ENCODE assay signal across 12 cellular contexts in the genomic region with DNA sequence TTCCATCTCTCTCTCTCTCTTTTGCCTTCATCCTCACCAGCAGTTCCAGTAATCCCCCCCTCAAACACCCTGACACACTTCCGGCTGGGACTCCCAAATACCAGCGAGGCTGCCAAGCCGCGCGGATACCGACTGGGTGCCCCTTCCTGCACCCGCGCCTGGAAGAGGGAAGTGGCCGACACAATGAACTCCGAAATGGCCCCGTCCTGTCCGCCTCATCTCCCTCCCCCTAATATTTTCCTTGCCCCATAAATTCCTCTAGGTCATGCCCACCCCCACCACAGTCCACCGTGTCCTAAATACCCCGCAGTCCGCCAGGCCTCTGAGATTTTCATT. TPM values are rescaled to one million over a fixed set of nuclear protein-coding genes. Genes with fewer than 3 reads are reported as not detected.
DNase-seq lines count a peak whose midpoint lies in the region; ATAC-seq and TF ChIP-seq lines count a peak whose summit lies in the region.
"Had no signal": no experiment of that assay in that cellular context is flagged by ENCODE, and none has a peak within 500 bp of the region (broad histone marks: within the 10 kb centered on the region; RNA-seq: fewer than 3 reads in every experiment).

No MANE protein-coding gene starts in this region.

- H3K36me3 Mint-ChIP-seq in CD4-positive, alpha-beta T cell (ENCODE audit: low read depth) = peaks cover 4% of the 10 kb centered on the region
- peaks cover 27% of the 10 kb centered on the region for H3K36me3 Mint-ChIP-seq in brain
- H3K36me3 Mint-ChIP-seq in nephron progenitor cell (ENCODE audit: low read depth) = peaks cover 79% of the 10 kb centered on the region

- peak overlapping the region; percentile 76 for H3K4me3 ChIP-seq in HEK293 (ENCODE audit: low read depth, low read length)

- H3K27ac Mint-ChIP-seq in CD4-positive, alpha-beta T cell = peak overlapping the region; percentile 76
- H3K27ac Mint-ChIP-seq in brain (peak overlapping the region in 3 of 5 experiments; percentile 77 to 99 (median 87)), nephron progenitor cell (peak overlapping the region; percentile 98)
- H3K27ac Mint-ChIP-seq: H9 had no signal

- peak in 1 of 10 experiments; percentile 2 for DNase-seq in CD4-positive, alpha-beta T cell
- DNase-seq in nephron progenitor cell (peak; percentile 41), NCI-H774 (lab: John Stamatoyannopoulos, UW) (no peak), activated gamma-delta T cell treated with Interleukin-2 at 50 U/mL for 16 hours (no peak)
- DNase-seq: brain microvascular endothelial cell, H9, MM.1S had no signal

- peaks cover 99% of the 10 kb centered on the region for H3K27me3 ChIP-seq in CD4-positive, alpha-beta T cell (ENCODE audit: control insufficient read depth, insufficient read depth, low read length)

- no peak overlapping the region for H3K27ac ChIP-seq in CD4-positive, alpha-beta T cell (ENCODE audit: low read depth, low read length)
- peak overlapping the region; percentile 100 for H3K27ac ChIP-seq in HEK293 (ENCODE audit: extremely low read depth, low read depth, low read length)
- H3K27ac ChIP-seq: brain microvascular endothelial cell had no signal

- H3K36me3 ChIP-seq in HEK293 (ENCODE audit: control insufficient read depth in 2 of 2, insufficient read depth in 1 of 2, low read length in 2 of 2) = peaks cover 27 to 49% of the 10 kb centered on the region in 2 experiments
- H3K36me3 ChIP-seq: brain microvascular endothelial cell had no signal

- no peaks in the 10 kb centered on the region for H3K9me3 Mint-ChIP-seq in CD4-positive, alpha-beta T cell
- H3K9me3 Mint-ChIP-seq in brain (peaks cover 0 to 31% (median 8%) of the 10 kb centered on the region in 5 experiments), nephron progenitor cell (no peaks in the 10 kb centered on the region)

- H3K4me1 Mint-ChIP-seq in CD4-positive, alpha-beta T cell (ENCODE audit: low read depth) = peaks cover 52% of the 10 kb centered on the region
- H3K4me1 Mint-ChIP-seq in brain (peaks cover 15% of the 10 kb centered on the region), nephron progenitor cell (peaks cover 38% of the 10 kb centered on the region)

- peaks cover 7% of the 10 kb centered on the region; the same call in 1 of the 2 replicates for H3K4me1 ChIP-seq in HEK293 (ENCODE audit: control insufficient read depth, insufficient read depth, low read length)

- ATAC-seq in CD4-positive, alpha-beta T cell (ENCODE audit: poor library complexity) = no peak
- ATAC-seq in esophagus mucosa = no peak
- ATAC-seq in HG03108 (IDR thresholded peaks at IDR 0.05; ENCODE audit: unreplicated experiment) = no peak

- peaks cover 93% of the 10 kb centered on the region for H3K27me3 Mint-ChIP-seq in CD4-positive, alpha-beta T cell
- peaks cover 100% of the 10 kb centered on the region for H3K27me3 Mint-ChIP-seq in brain
- H3K27me3 Mint-ChIP-seq in nephron progenitor cell (ENCODE audit: low read depth, poor library complexity) = peaks cover 19% of the 10 kb centered on the region

- CTCF ChIA-PET in CD4-positive, alpha-beta T cell (lab: Charles Lee) = interaction anchor here (1.1 kb wide), 1 partner anchor 16 kb away, joined by 6 read pairs; no protein-coding TSS in a partner anchor
- CTCF ChIA-PET in HEK293 (lab: Yijun Ruan, JAX) = interaction anchor here (1.2 to 1.6 kb wide), 4 partner anchors 11 to 1311 kb away, joined by 3 to 5 read pairs (median 4); no protein-coding TSS in a partner anchor

- peak overlapping the region; percentile 83 for H3K4me3 Mint-ChIP-seq in CD4-positive, alpha-beta T cell
- H3K4me3 Mint-ChIP-seq in brain (peak overlapping the region in 3 of 5 experiments; percentile 76 to 91 (median 83)), nephron progenitor cell (peak overlapping the region; percentile 97)
- H3K4me3 Mint-ChIP-seq: H9 had no signal

- no peak for TF ChIP-seq CTCF in CD4-positive, alpha-beta T cell (IDR thresholded peaks at IDR 0.05)
- TF ChIP-seq CTCF in HEK293 (tag by site-specific recombination; IDR thresholded peaks at IDR 0.05) (no peak), brain (conservative IDR thresholded peaks at IDR 0.05) (no peak), nephron progenitor cell (IDR thresholded peaks at IDR 0.05) (no peak)

- intact Hi-C loops in CD4-positive, alpha-beta T cell (cut with DNase I, micrococcal nuclease) = loop anchor here (2.0 to 10.0 kb wide), 5 partner anchors 872 to 1306 kb away; a partner anchor contains a TSS

- POLR2A ChIA-PET in CD4-positive, alpha-beta T cell (lab: Charles Lee) = interaction anchor here (1.2 kb wide), 1 partner anchor 36 kb away, joined by 3 read pairs; no protein-coding TSS in a partner anchor
- POLR2A ChIA-PET in HEK293 (lab: Yijun Ruan, JAX) = interaction anchor here (0.5 to 2.5 kb wide), 5 partner anchors 10 to 1305 kb away, joined by 3 to 21 read pairs (median 7); a partner anchor contains a TSS

- H3K9me3 ChIP-seq in CD4-positive, alpha-beta T cell (ENCODE audit: control insufficient read depth, low read length) = peaks cover 5% of the 10 kb centered on the region
- no peaks in the 10 kb centered on the region for H3K9me3 ChIP-seq in HEK293 (ENCODE audit: control insufficient read depth, insufficient read depth, low read depth, low read length)

TF ChIP-seq in HEK293, 187 proteins besides CTCF, POLR2A, EP300 and RAD21 (continues in another document):
- TF ChIP-seq ZNF366 (tag by site-specific recombination; conservative IDR thresholded peaks at IDR 0.05) (peak; percentile 51; the same call in 1 of the 2 replicates), MZF1 (tag by site-specific recombination; IDR thresholded peaks at IDR 0.05; ENCODE audit: borderline replicate concordance) (no peak), GLIS2 (tag by site-specific recombination; IDR thresholded peaks at IDR 0.05) (peak; percentile 48), ZNF404 (tag by site-specific recombination; IDR thresholded peaks at IDR 0.05) (no peak), ZBTB8A (tag by site-specific recombination; IDR thresholded peaks at IDR 0.05) (peak; percentile 42; the same call in 1 of the 2 replicates)
- TF ChIP-seq, protein P1, sequence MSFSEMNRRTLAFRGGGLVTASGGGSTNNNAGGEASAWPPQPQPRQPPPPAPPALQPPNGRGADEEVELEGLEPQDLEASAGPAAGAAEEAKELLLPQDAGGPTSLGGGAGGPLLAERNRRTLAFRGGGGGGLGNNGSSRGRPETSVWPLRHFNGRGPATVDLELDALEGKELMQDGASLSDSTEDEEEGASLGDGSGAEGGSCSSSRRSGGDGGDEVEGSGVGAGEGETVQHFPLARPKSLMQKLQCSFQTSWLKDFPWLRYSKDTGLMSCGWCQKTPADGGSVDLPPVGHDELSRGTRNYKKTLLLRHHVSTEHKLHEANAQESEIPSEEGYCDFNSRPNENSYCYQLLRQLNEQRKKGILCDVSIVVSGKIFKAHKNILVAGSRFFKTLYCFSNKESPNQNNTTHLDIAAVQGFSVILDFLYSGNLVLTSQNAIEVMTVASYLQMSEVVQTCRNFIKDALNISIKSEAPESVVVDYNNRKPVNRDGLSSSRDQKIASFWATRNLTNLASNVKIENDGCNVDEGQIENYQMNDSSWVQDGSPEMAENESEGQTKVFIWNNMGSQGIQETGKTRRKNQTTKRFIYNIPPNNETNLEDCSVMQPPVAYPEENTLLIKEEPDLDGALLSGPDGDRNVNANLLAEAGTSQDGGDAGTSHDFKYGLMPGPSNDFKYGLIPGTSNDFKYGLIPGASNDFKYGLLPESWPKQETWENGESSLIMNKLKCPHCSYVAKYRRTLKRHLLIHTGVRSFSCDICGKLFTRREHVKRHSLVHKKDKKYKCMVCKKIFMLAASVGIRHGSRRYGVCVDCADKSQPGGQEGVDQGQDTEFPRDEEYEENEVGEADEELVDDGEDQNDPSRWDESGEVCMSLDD (tag by site-specific recombination; IDR thresholded peaks at IDR 0.05) = 0 out of 2 replicates have a peak, but pooled peaks have one; percentile 1
- TF ChIP-seq, protein P2, sequence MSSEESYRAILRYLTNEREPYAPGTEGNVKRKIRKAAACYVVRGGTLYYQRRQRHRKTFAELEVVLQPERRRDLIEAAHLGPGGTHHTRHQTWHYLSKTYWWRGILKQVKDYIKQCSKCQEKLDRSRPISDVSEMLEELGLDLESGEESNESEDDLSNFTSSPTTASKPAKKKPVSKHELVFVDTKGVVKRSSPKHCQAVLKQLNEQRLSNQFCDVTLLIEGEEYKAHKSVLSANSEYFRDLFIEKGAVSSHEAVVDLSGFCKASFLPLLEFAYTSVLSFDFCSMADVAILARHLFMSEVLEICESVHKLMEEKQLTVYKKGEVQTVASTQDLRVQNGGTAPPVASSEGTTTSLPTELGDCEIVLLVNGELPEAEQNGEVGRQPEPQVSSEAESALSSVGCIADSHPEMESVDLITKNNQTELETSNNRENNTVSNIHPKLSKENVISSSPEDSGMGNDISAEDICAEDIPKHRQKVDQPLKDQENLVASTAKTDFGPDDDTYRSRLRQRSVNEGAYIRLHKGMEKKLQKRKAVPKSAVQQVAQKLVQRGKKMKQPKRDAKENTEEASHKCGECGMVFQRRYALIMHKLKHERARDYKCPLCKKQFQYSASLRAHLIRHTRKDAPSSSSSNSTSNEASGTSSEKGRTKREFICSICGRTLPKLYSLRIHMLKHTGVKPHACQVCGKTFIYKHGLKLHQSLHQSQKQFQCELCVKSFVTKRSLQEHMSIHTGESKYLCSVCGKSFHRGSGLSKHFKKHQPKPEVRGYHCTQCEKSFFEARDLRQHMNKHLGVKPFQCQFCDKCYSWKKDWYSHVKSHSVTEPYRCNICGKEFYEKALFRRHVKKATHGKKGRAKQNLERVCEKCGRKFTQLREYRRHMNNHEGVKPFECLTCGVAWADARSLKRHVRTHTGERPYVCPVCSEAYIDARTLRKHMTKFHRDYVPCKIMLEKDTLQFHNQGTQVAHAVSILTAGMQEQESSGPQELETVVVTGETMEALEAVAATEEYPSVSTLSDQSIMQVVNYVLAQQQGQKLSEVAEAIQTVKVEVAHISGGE (tag by site-specific recombination; conservative IDR thresholded peaks at IDR 0.05; ENCODE audit: low read depth) = peak; percentile 47; the same call in 1 of the 2 replicates

RNA-seq across cellular contexts. Expression of a gene that starts 1.8 kb away (rescaled TPM):
- not detected for total RNA-seq in CD4-positive, alpha-beta T cell
- 1.1 TPM for polyA plus RNA-seq in brain (ENCODE audit: insufficient read depth, low read depth, low replicate concordance)
- total RNA-seq in esophagus mucosa = 1.7 TPM
- total RNA-seq: H9; T-helper 1 cell treated with Interleukin-12 subunit alpha and Interleukin-12 subunit beta and Interleukin-4 antibody, amounts not matched to agents 30 ng/mL and 1 ng/mL, for 36 hours had no signal

RNA-seq across cellular contexts. Expression of a gene that starts 7.0 kb away (rescaled TPM):
- total RNA-seq in CD4-positive, alpha-beta T cell = not detected
- polyA plus RNA-seq in brain (ENCODE audit: insufficient read depth, low read depth, low replicate concordance) = 62.0 TPM
- 1.1 TPM for total RNA-seq in esophagus mucosa
- total RNA-seq: H9; T-helper 1 cell treated with Interleukin-12 subunit alpha and Interleukin-12 subunit beta and Interleukin-4 antibody, amounts not matched to agents 30 ng/mL and 1 ng/mL, for 36 hours had no signal

RNA-seq across cellular contexts. Expression of a gene that starts 10.7 kb away (rescaled TPM):
- total RNA-seq in CD4-positive, alpha-beta T cell = not detected
- polyA plus RNA-seq in brain (ENCODE audit: insufficient read depth, low read depth, low replicate concordance) = 1.3 TPM
- total RNA-seq in esophagus mucosa = 5.2 TPM
- total RNA-seq: H9; T-helper 1 cell treated with Interleukin-12 subunit alpha and Interleukin-12 subunit beta and Interleukin-4 antibody, amounts not matched to agents 30 ng/mL and 1 ng/mL, for 36 hours had no signal

RNA-seq across cellular contexts. Expression of a gene that starts 14.8 kb away (rescaled TPM):
- total RNA-seq in CD4-positive, alpha-beta T cell = not detected
- 2.0 TPM for polyA plus RNA-seq in brain (ENCODE audit: insufficient read depth, low read depth, low replicate concordance)
- total RNA-seq in esophagus mucosa = 5.4 TPM
- total RNA-seq: H9; T-helper 1 cell treated with Interleukin-12 subunit alpha and Interleukin-12 subunit beta and Interleukin-4 antibody, amounts not matched to agents 30 ng/mL and 1 ng/mL, for 36 hours had no signal

RNA-seq across cellular contexts. Expression of a gene that starts 17.9 kb away (rescaled TPM):
- total RNA-seq in CD4-positive, alpha-beta T cell = not detected
- 20.1 TPM for polyA plus RNA-seq in brain (ENCODE audit: insufficient read depth, low read depth, low replicate concordance)
- total RNA-seq in esophagus mucosa = not detected
- total RNA-seq: H9; T-helper 1 cell treated with Interleukin-12 subunit alpha and Interleukin-12 subunit beta and Interleukin-4 antibody, amounts not matched to agents 30 ng/mL and 1 ng/mL, for 36 hours had no signal
